Comparison of ENCODE assay signal across 13 cellular contexts in genomic region chr2:173124441-173124840, GRCh38. TPM values are rescaled to one million over a fixed set of nuclear protein-coding genes. Genes with fewer than 3 reads are reported as not detected.
A peak's percentile ranks its signal among the peaks of the same experiment; 100 is the strongest.
DNase-seq lines count a peak whose midpoint lies in the region; ATAC-seq and TF ChIP-seq lines count a peak whose summit lies in the region.
"Had no signal": no experiment of that assay in that cellular context is flagged by ENCODE, and none has a peak within 500 bp of the region (broad histone marks: within the 10 kb centered on the region; RNA-seq: fewer than 3 reads in every experiment).

No MANE protein-coding gene starts in this region.

- H3K9me3 ChIP-seq in prostate gland: no peaks in the 10 kb centered on the region
- H3K9me3 ChIP-seq: mucosa of descending colon, Peyer's patch had no signal

- H3K27me3 ChIP-seq in prostate gland (replicated peaks; ENCODE audit: insufficient read depth): no peaks in the 10 kb centered on the region
- H3K27me3 ChIP-seq: Peyer's patch had no signal

- H3K36me3 ChIP-seq in prostate gland: no peaks in the 10 kb centered on the region
- H3K36me3 ChIP-seq: Peyer's patch had no signal

- TF ChIP-seq POLR2A in prostate gland (IDR thresholded peaks at IDR 0.05): no peak

- TF ChIP-seq CTCF in prostate gland (IDR thresholded peaks at IDR 0.05): no peak

- intact Hi-C loops in prostate gland (cut with DNase I): no loop called here

- no peaks in the 10 kb centered on the region for H3K4me1 ChIP-seq in prostate gland (replicated peaks)
- H3K4me1 ChIP-seq: Peyer's patch had no signal

- ATAC-seq in HG03025 (IDR thresholded peaks at IDR 0.05; ENCODE audit: low FRiP score, unreplicated experiment) (no peak), GM18870 (IDR thresholded peaks at IDR 0.05; ENCODE audit: unreplicated experiment) (no peak), HG02763 (IDR thresholded peaks at IDR 0.05; ENCODE audit: unreplicated experiment) (no peak)
- ATAC-seq in activated CD4-positive, CD25-positive, alpha-beta regulatory T cell treated with anti-CD3 and anti-CD28 coated beads, Interleukin-2, amount 50 U/mL, for 24 hours: no peak
- ATAC-seq: mucosa of descending colon had no signal

- no peak overlapping the region for H3K27ac ChIP-seq in prostate gland
- H3K27ac ChIP-seq: Peyer's patch had no signal

- WGBS in prostate gland: 81% methylated on average over 3 of the region's 3 CpGs

- H3K4me3 ChIP-seq in prostate gland: no peak overlapping the region
- H3K4me3 ChIP-seq: mucosa of descending colon, Peyer's patch had no signal

- DNase-seq in GM04504 (ENCODE audit: low read depth): peak; percentile 8
- peak; percentile 21 for DNase-seq in NCI-H69 (lab: John Stamatoyannopoulos, UW)
- peak; percentile 36 for DNase-seq in fibroblast of gingiva (ENCODE audit: low read depth)
- DNase-seq in prostate gland (ENCODE audit: low spot score): peak; percentile 32
- DNase-seq: effector CD8-positive, alpha-beta T cell; KG1; NCI-H2171; Peyer's patch had no signal

RNA-seq across cellular contexts. Expression of gene MAP3K20, which starts 48.8 kb away (rescaled TPM):
- 10 to 100 TPM; 28.9 to 48.8 TPM for total RNA-seq in prostate gland
